Comparison of ENCODE assay signal across 1 cellular context in the genomic region with DNA sequence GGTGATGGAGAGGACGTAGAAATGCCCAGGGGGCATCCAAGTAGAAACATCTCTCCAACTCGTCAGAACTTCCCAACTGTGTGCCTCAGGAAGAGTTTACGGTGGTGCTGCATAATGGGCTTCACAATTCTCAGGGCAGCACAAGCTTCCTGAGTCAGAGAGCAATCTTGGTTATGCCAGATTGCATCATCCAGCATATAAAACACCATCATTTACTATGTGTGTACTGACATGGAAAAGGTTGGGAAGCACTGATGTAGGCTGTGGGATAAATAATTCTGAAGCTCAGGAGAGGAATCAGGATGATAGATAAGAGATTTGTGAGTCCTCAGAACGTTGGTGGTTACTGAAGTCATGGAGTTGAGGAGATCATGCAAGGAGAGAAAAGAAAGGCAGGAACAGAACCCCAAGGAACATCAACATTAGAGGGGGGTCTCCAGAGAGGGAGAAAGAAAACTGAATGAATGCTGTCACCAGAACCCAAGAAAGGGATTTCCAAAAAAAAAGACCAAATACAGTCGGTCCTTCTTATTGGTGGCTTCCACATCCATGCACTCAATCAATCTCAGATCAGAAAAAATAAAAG.
TF ChIP-seq lines count a peak whose summit lies in the region.

No MANE protein-coding gene starts in this region.

TF ChIP-seq in HEK293, 187 proteins besides CTCF, POLR2A, EP300 and RAD21 (continued from another document):
- TF ChIP-seq ZNF24 (tag by site-specific recombination; IDR thresholded peaks at IDR 0.05) (peak; percentile 70; the same call in 1 of the 2 replicates), ZBTB17 (tag by site-specific recombination; IDR thresholded peaks at IDR 0.05) (peak; percentile 93), PATZ1 (tag by site-specific recombination; IDR thresholded peaks at IDR 0.05) (peak; percentile 28; the same call in 1 of the 2 replicates), ZNF398 (tag by site-specific recombination; IDR thresholded peaks at IDR 0.05) (peak; percentile 37), ZNF354C (tag by site-specific recombination; IDR thresholded peaks at IDR 0.05; ENCODE audit: borderline replicate concordance, low read depth) (no peak), ZSCAN18 (tag by site-specific recombination; IDR thresholded peaks at IDR 0.05) (0 out of 2 replicates have a peak, but pooled peaks have one; percentile 51), SP7 (tag by site-specific recombination; IDR thresholded peaks at IDR 0.05) (peak; percentile 23; the same call in 1 of the 2 replicates), ZEB2 (tag by site-specific recombination; IDR thresholded peaks at IDR 0.05) (peak; percentile 55), ZNF335 (tag by site-specific recombination; conservative IDR thresholded peaks at IDR 0.05) (peak; percentile 56), ZNF792 (tag by site-specific recombination; IDR thresholded peaks at IDR 0.05) (0 out of 2 replicates have a peak, but pooled peaks have one; percentile 56), ZBTB20 (tag by site-specific recombination; IDR thresholded peaks at IDR 0.05) (peak; percentile 80), EGR2 (tag by site-specific recombination; IDR thresholded peaks at IDR 0.05; ENCODE audit: low read depth) (no peak), IKZF3 (tag by site-specific recombination; IDR thresholded peaks at IDR 0.05) (peak; percentile 64; the same call in 1 of the 2 replicates), KLF16 (tag by site-specific recombination; IDR thresholded peaks at IDR 0.05) (no peak), ZNF626 (tag by site-specific recombination; IDR thresholded peaks at IDR 0.05) (no peak), ZNF311 (tag by site-specific recombination; IDR thresholded peaks at IDR 0.05; ENCODE audit: borderline replicate concordance) (no peak), ATF2 (tag by site-specific recombination; IDR thresholded peaks at IDR 0.05; ENCODE audit: low read depth) (peak; percentile 50; the same call in 1 of the 2 replicates), ZNF660 (tag by site-specific recombination; IDR thresholded peaks at IDR 0.05) (peak; percentile 99), ZNF76 (tag by site-specific recombination; IDR thresholded peaks at IDR 0.05; ENCODE audit: borderline replicate concordance, low read depth) (no peak), ZSCAN4 (tag by site-specific recombination; IDR thresholded peaks at IDR 0.05) (peak; percentile 24; the same call in 1 of the 2 replicates)
- TF ChIP-seq, protein P1, sequence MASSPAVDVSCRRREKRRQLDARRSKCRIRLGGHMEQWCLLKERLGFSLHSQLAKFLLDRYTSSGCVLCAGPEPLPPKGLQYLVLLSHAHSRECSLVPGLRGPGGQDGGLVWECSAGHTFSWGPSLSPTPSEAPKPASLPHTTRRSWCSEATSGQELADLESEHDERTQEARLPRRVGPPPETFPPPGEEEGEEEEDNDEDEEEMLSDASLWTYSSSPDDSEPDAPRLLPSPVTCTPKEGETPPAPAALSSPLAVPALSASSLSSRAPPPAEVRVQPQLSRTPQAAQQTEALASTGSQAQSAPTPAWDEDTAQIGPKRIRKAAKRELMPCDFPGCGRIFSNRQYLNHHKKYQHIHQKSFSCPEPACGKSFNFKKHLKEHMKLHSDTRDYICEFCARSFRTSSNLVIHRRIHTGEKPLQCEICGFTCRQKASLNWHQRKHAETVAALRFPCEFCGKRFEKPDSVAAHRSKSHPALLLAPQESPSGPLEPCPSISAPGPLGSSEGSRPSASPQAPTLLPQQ (tag by site-specific recombination; IDR thresholded peaks at IDR 0.05) = 0 out of 2 replicates have a peak, but pooled peaks have one; percentile 15
- TF ChIP-seq, protein P2, sequence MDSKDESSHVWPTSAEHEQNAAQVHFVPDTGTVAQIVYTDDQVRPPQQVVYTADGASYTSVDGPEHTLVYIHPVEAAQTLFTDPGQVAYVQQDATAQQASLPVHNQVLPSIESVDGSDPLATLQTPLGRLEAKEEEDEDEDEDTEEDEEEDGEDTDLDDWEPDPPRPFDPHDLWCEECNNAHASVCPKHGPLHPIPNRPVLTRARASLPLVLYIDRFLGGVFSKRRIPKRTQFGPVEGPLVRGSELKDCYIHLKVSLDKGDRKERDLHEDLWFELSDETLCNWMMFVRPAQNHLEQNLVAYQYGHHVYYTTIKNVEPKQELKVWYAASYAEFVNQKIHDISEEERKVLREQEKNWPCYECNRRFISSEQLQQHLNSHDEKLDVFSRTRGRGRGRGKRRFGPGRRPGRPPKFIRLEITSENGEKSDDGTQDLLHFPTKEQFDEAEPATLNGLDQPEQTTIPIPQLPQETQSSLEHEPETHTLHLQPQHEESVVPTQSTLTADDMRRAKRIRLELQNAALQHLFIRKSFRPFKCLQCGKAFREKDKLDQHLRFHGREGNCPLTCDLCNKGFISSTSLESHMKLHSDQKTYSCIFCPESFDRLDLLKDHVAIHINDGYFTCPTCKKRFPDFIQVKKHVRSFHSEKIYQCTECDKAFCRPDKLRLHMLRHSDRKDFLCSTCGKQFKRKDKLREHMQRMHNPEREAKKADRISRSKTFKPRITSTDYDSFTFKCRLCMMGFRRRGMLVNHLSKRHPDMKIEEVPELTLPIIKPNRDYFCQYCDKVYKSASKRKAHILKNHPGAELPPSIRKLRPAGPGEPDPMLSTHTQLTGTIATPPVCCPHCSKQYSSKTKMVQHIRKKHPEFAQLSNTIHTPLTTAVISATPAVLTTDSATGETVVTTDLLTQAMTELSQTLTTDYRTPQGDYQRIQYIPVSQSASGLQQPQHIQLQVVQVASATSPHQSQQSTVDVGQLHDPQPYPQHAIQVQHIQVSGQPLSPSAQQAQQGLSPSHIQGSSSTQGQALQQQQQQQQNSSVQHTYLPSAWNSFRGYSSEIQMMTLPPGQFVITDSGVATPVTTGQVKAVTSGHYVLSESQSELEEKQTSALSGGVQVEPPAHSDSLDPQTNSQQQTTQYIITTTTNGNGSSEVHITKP (tag by site-specific recombination; IDR thresholded peaks at IDR 0.05) = peak; percentile 74
- TF ChIP-seq, protein P3, sequence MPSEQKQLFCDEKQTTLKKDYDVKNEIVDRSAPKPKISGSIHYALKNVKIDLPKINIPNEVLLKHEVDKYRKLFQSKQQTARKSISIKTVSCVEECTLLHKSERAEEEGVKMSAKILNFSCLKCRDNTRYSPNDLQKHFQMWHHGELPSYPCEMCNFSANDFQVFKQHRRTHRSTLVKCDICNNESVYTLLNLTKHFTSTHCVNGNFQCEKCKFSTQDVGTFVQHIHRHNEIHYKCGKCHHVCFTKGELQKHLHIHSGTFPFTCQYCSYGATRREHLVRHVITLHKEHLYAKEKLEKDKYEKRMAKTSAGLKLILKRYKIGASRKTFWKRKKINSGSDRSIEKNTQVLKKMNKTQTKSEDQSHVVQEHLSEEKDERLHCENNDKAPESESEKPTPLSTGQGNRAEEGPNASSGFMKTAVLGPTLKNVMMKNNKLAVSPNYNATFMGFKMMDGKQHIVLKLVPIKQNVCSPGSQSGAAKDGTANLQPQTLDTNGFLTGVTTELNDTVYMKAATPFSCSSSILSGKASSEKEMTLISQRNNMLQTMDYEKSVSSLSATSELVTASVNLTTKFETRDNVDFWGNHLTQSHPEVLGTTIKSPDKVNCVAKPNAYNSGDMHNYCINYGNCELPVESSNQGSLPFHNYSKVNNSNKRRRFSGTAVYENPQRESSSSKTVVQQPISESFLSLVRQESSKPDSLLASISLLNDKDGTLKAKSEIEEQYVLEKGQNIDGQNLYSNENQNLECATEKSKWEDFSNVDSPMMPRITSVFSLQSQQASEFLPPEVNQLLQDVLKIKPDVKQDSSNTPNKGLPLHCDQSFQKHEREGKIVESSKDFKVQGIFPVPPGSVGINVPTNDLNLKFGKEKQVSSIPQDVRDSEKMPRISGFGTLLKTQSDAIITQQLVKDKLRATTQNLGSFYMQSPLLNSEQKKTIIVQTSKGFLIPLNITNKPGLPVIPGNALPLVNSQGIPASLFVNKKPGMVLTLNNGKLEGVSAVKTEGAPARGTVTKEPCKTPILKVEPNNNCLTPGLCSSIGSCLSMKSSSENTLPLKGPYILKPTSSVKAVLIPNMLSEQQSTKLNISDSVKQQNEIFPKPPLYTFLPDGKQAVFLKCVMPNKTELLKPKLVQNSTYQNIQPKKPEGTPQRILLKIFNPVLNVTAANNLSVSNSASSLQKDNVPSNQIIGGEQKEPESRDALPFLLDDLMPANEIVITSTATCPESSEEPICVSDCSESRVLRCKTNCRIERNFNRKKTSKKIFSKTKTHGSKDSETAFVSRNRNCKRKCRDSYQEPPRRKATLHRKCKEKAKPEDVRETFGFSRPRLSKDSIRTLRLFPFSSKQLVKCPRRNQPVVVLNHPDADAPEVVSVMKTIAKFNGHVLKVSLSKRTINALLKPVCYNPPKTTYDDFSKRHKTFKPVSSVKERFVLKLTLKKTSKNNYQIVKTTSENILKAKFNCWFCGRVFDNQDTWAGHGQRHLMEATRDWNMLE (tag by site-specific recombination; conservative IDR thresholded peaks at IDR 0.05; ENCODE audit: low read depth) = peak; percentile 62; the same call in 1 of the 2 replicates
